Comparison of ENCODE assay signal across 9 cellular contexts in the genomic region with DNA sequence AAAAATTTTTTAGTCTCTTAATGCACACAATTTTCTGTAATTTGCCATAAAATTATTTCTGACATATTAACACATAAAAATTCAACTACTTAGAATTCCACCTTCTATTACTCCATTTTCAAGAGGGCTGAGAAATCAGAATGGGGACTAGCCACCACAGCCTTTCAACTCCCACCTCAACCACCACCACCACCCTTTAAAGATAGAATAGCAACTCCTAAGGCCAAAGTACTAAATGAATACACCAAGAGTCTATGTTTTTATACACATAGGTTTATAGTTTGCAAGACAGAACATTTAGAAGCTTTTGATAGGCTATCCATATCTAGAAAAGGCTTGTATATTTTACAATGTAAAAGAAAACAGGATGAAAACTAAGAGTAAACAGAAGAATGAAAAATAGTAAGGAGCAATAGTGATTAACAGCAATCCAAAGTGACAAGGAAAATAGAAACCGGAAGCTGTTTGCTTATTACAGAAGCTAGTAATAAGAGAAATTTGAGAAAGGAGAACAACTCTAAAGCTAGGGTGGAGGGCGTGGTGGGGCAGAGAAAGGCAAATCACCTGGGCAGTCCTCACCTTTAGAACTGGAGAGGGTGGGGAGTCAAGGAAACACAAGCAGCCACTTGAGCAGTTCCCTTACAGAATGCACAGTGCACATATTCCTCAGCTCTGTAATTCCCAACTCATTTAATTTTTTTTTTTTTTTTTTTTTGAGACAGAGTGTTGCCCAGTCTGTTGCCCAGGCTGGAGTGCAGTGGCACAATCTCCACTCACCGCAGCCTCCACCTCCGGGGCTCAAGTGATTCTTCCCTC. TPM values are rescaled to one million over a fixed set of nuclear protein-coding genes. Genes with fewer than 3 reads are reported as not detected.
DNase-seq lines count a peak whose midpoint lies in the region; ATAC-seq and TF ChIP-seq lines count a peak whose summit lies in the region.
"Had no signal": no experiment of that assay in that cellular context is flagged by ENCODE, and none has a peak within 500 bp of the region (broad histone marks: within the 10 kb centered on the region; RNA-seq: fewer than 3 reads in every experiment).

No MANE protein-coding gene starts in this region.

- peak; percentile 45 for ATAC-seq in HG03354 (IDR thresholded peaks at IDR 0.05; ENCODE audit: poor library complexity, severe bottlenecking, unreplicated experiment)

- WGBS in spleen, 5 donors = 29 to 51% (median 42%) methylated on average over 4 of the region's 4 CpGs

- no peak for TF ChIP-seq POLR2A in spleen (IDR thresholded peaks at IDR 0.05)

- peak overlapping the region in 2 of 8 donors; percentile 11 to 36 for H3K4me3 ChIP-seq in spleen

- H3K27ac ChIP-seq in VCaP (peak overlapping the region; percentile 40), spleen (peak overlapping the region; percentile 23 to 76 (median 64))

- peaks cover 19 to 100% (median 79%) of the 10 kb centered on the region in 6 donors for H3K4me1 ChIP-seq in spleen

- intact Hi-C loops in spleen (cut with DNase I; ENCODE audit: low total_unique reads) = no loop called here

- no peak for TF ChIP-seq CTCF in VCaP (conservative IDR thresholded peaks at IDR 0.05)
- TF ChIP-seq CTCF in spleen (IDR thresholded peaks at IDR 0.05 in 8 of 11, conservative IDR thresholded peaks at IDR 0.05 in 3 of 11) = no peak

- peaks cover 0 to 4% (median 0%) of the 10 kb centered on the region in 6 donors for H3K36me3 ChIP-seq in spleen

- no peaks in the 10 kb centered on the region for H3K9me3 ChIP-seq in spleen

- DNase-seq in NCI-H2196 (lab: John Stamatoyannopoulos, UW; ENCODE audit: unreplicated experiment) (peak; percentile 18), NCI-H2196 treated with DMSO at 0.1 percent for 48 hours (lab: John Stamatoyannopoulos, UW; ENCODE audit: unreplicated experiment) (no peak), spleen (no peak), NCI-H345 (lab: John Stamatoyannopoulos, UW) (no peak)
- DNase-seq in stimulated activated CD8-positive, alpha-beta memory T cell treated with anti-CD3 and anti-CD28 coated beads, Interleukin-4, amount 100 ng/mL, for 48 hours = no peak
- no peak for DNase-seq in activated CD4-positive, alpha-beta T cell treated with anti-CD3 and anti-CD28 coated beads, Interleukin-2, amount 50 U/mL, for 1 hour
- DNase-seq: Kasumi-1 had no signal

- H3K27me3 ChIP-seq in spleen (replicated peaks in 1 of 7) = no peaks in the 10 kb centered on the region

RNA-seq across cellular contexts. Expression of a gene that starts 27.7 kb away (rescaled TPM):
- 100 to 1,000 TPM in 6 of 7 donors, 10 to 100 TPM in 1; 94.4 to 142 (median 132) TPM for total RNA-seq in spleen
- 10 to 100 TPM; 24.2 to 31.3 (median 26.3) TPM for polyA plus RNA-seq in spleen
